1 cellular context compared by ENCODE assay signal in the genomic region with DNA sequence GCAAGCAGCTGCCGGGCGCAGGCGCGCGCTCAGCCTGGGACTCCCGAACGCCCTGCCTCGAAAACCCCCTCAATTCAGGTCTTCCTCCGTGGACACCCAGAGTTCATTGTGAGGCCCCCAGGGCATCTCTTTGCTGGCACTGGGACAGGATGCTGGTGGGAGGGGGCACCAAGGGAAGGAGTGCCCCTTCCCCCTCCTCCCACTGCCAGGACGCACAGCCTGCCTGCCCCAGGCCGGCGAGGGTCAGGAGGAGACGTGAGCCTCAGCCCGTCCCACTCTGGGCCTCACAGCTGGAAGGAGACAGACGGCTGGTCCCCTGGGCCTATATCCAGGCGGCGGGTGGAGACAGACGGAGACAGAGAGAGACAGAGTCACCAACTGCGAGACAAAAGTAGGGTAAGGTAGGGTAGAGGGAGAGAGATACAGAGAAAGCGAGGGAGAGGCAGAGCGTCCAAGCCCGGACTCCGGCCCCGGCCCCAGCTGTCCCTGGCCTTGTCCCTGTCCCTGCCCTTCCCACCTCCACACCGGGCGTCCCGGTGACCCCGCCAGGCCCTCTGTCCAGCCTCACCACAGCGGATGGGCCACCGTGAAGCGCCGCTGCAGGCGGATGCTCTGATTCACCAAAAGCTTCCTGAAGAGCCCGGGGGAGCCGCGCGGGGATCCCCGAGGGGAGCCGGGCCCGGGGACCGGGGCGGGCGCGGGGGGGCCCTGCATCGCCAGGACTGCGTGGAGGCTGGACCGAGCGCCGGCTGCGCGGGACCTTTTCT.
A peak's percentile ranks its signal among the peaks of the same experiment; 100 is the strongest.
TF ChIP-seq lines count a peak whose summit lies in the region.

Gene PDE4C (minus strand): TSS at position 737 of the 767 bp plus-strand sequence. CDS start 23 bp downstream, at position 714.

TF ChIP-seq in HepG2, 621 proteins besides CTCF, POLR2A, EP300 and RAD21 (continued from another document and continues in another):
- TF ChIP-seq SRSF1 (optimal IDR thresholded peaks at IDR 0.05; ENCODE audit: low read depth, low read length) (peak; percentile 54), ZSCAN29 (CRISPR knock-in tag; conservative IDR thresholded peaks at IDR 0.05) (0 out of 2 replicates have a peak, but pooled peaks have one; percentile 14), ZNF367 (CRISPR knock-in tag; IDR thresholded peaks at IDR 0.05; ENCODE audit: borderline replicate concordance) (no peak), ASH2L (IDR thresholded peaks at IDR 0.05; ENCODE audit: insufficient read length, low read depth, low read length) (peak; percentile 22), POLR2G (IDR thresholded peaks at IDR 0.05; ENCODE audit: low read depth, low read length) (0 out of 2 replicates have a peak, but pooled peaks have one; percentile 23), ZNF263 (CRISPR knock-in tag; IDR thresholded peaks at IDR 0.05) (0 out of 2 replicates have a peak, but pooled peaks have one; percentile 16), RFX5 (IDR thresholded peaks at IDR 0.05; ENCODE audit: low read depth, low read length) (no peak), DZIP1 (CRISPR knock-in tag; IDR thresholded peaks at IDR 0.05) (no peak), KDM4B (CRISPR knock-in tag; IDR thresholded peaks at IDR 0.05) (no peak), SAP130 (CRISPR knock-in tag; IDR thresholded peaks at IDR 0.05; ENCODE audit: low read depth) (peak; percentile 40), ZSCAN25 (CRISPR knock-in tag; IDR thresholded peaks at IDR 0.05) (peak; percentile 82), NFE2L1 (CRISPR knock-in tag; IDR thresholded peaks at IDR 0.05; ENCODE audit: borderline replicate concordance) (0 out of 2 replicates have a peak, but pooled peaks have one; percentile 27), ZNF205 (CRISPR knock-in tag; IDR thresholded peaks at IDR 0.05) (peak; percentile 31; the same call in 1 of the 2 replicates), SMAD3 (CRISPR knock-in tag; IDR thresholded peaks at IDR 0.05) (no peak), ZNF607 (CRISPR knock-in tag; IDR thresholded peaks at IDR 0.05; ENCODE audit: borderline replicate concordance) (0 out of 2 replicates have a peak, but pooled peaks have one; percentile 15), NR2C2 (CRISPR knock-in tag; IDR thresholded peaks at IDR 0.05; ENCODE audit: borderline replicate concordance) (peak; percentile 35; the same call in 1 of the 2 replicates), ZMYM4 (CRISPR knock-in tag; IDR thresholded peaks at IDR 0.05) (no peak), ZBTB20 (CRISPR knock-in tag; IDR thresholded peaks at IDR 0.05; ENCODE audit: borderline replicate concordance, low read depth) (no peak), SNRNP70 (IDR thresholded peaks at IDR 0.05; ENCODE audit: low read depth, low read length) (no peak), ZIK1 (CRISPR knock-in tag; IDR thresholded peaks at IDR 0.05; ENCODE audit: borderline replicate concordance, low read depth) (no peak), SIX4 (CRISPR knock-in tag; IDR thresholded peaks at IDR 0.05) (no peak), ARID4A (CRISPR knock-in tag; IDR thresholded peaks at IDR 0.05; ENCODE audit: borderline replicate concordance) (peak; percentile 35; the same call in 1 of the 2 replicates), POGK (CRISPR knock-in tag; conservative IDR thresholded peaks at IDR 0.05) (0 out of 2 replicates have a peak, but pooled peaks have one; percentile 43), SOX13 (IDR thresholded peaks at IDR 0.05) (no peak), SOX13 (CRISPR knock-in tag; conservative IDR thresholded peaks at IDR 0.05 in 1 of 2, IDR thresholded peaks at IDR 0.05 in 1 of 2) (peak in 1 of 2 experiments; percentile 21; a peak in 1 of 4 replicates), NR2F6 (IDR thresholded peaks at IDR 0.05) (peak; percentile 32; the same call in 1 of the 2 replicates), NR2F6 (CRISPR knock-in tag; IDR thresholded peaks at IDR 0.05) (peak; percentile 55; the same call in 1 of the 2 replicates), ZNF777 (CRISPR knock-in tag; IDR thresholded peaks at IDR 0.05) (peak; percentile 79), GABPB1 (CRISPR knock-in tag; IDR thresholded peaks at IDR 0.05) (peak; percentile 43; the same call in 1 of the 2 replicates), MED13 (CRISPR knock-in tag; IDR thresholded peaks at IDR 0.05) (no peak), HNF4G (IDR thresholded peaks at IDR 0.05; ENCODE audit: borderline replicate concordance, low read depth, low read length) (no peak), HNF4G (CRISPR knock-in tag; IDR thresholded peaks at IDR 0.05; ENCODE audit: borderline replicate concordance, low read depth) (0 out of 2 replicates have a peak, but pooled peaks have one; percentile 18), MYC (CRISPR knock-in tag; IDR thresholded peaks at IDR 0.05; ENCODE audit: borderline replicate concordance) (peak; percentile 56; the same call in 1 of the 2 replicates)
- TF ChIP-seq, protein P1, sequence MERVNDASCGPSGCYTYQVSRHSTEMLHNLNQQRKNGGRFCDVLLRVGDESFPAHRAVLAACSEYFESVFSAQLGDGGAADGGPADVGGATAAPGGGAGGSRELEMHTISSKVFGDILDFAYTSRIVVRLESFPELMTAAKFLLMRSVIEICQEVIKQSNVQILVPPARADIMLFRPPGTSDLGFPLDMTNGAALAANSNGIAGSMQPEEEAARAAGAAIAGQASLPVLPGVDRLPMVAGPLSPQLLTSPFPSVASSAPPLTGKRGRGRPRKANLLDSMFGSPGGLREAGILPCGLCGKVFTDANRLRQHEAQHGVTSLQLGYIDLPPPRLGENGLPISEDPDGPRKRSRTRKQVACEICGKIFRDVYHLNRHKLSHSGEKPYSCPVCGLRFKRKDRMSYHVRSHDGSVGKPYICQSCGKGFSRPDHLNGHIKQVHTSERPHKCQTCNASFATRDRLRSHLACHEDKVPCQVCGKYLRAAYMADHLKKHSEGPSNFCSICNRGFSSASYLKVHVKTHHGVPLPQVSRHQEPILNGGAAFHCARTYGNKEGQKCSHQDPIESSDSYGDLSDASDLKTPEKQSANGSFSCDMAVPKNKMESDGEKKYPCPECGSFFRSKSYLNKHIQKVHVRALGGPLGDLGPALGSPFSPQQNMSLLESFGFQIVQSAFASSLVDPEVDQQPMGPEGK (CRISPR knock-in tag; IDR thresholded peaks at IDR 0.05) = peak; percentile 55
- TF ChIP-seq, protein P2, sequence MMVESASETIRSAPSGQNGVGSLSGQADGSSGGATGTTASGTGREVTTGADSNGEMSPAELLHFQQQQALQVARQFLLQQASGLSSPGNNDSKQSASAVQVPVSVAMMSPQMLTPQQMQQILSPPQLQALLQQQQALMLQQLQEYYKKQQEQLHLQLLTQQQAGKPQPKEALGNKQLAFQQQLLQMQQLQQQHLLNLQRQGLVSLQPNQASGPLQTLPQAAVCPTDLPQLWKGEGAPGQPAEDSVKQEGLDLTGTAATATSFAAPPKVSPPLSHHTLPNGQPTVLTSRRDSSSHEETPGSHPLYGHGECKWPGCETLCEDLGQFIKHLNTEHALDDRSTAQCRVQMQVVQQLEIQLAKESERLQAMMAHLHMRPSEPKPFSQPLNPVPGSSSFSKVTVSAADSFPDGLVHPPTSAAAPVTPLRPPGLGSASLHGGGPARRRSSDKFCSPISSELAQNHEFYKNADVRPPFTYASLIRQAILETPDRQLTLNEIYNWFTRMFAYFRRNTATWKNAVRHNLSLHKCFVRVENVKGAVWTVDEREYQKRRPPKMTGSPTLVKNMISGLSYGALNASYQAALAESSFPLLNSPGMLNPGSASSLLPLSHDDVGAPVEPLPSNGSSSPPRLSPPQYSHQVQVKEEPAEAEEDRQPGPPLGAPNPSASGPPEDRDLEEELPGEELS (CRISPR knock-in tag; IDR thresholded peaks at IDR 0.05) = peak; percentile 23; the same call in 1 of the 2 replicates
- TF ChIP-seq, protein P3, sequence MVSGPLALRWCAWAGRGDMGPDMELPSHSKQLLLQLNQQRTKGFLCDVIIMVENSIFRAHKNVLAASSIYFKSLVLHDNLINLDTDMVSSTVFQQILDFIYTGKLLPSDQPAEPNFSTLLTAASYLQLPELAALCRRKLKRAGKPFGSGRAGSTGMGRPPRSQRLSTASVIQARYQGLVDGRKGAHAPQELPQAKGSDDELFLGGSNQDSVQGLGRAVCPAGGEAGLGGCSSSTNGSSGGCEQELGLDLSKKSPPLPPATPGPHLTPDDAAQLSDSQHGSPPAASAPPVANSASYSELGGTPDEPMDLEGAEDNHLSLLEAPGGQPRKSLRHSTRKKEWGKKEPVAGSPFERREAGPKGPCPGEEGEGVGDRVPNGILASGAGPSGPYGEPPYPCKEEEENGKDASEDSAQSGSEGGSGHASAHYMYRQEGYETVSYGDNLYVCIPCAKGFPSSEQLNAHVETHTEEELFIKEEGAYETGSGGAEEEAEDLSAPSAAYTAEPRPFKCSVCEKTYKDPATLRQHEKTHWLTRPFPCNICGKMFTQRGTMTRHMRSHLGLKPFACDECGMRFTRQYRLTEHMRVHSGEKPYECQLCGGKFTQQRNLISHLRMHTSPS (CRISPR knock-in tag; IDR thresholded peaks at IDR 0.05; ENCODE audit: low read depth) = peak; percentile 43; the same call in 1 of the 2 replicates
- TF ChIP-seq, protein P4, sequence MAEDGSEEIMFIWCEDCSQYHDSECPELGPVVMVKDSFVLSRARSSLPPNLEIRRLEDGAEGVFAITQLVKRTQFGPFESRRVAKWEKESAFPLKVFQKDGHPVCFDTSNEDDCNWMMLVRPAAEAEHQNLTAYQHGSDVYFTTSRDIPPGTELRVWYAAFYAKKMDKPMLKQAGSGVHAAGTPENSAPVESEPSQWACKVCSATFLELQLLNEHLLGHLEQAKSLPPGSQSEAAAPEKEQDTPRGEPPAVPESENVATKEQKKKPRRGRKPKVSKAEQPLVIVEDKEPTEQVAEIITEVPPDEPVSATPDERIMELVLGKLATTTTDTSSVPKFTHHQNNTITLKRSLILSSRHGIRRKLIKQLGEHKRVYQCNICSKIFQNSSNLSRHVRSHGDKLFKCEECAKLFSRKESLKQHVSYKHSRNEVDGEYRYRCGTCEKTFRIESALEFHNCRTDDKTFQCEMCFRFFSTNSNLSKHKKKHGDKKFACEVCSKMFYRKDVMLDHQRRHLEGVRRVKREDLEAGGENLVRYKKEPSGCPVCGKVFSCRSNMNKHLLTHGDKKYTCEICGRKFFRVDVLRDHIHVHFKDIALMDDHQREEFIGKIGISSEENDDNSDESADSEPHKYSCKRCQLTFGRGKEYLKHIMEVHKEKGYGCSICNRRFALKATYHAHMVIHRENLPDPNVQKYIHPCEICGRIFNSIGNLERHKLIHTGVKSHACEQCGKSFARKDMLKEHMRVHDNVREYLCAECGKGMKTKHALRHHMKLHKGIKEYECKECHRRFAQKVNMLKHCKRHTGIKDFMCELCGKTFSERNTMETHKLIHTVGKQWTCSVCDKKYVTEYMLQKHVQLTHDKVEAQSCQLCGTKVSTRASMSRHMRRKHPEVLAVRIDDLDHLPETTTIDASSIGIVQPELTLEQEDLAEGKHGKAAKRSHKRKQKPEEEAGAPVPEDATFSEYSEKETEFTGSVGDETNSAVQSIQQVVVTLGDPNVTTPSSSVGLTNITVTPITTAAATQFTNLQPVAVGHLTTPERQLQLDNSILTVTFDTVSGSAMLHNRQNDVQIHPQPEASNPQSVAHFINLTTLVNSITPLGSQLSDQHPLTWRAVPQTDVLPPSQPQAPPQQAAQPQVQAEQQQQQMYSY (CRISPR knock-in tag; IDR thresholded peaks at IDR 0.05) = 0 out of 2 replicates have a peak, but pooled peaks have one; percentile 64
